In genomic region chr10:110876788-110877187, GRCh38 we compare ENCODE assay signal across 18 cellular contexts. TPM values are rescaled to one million over a fixed set of nuclear protein-coding genes. Genes with fewer than 3 reads are reported as not detected.
DNase-seq lines count a peak whose midpoint lies in the region; ATAC-seq, FAIRE-seq and TF ChIP-seq lines count a peak whose summit lies in the region.
"Had no signal": no experiment of that assay in that cellular context is flagged by ENCODE, and none has a peak within 500 bp of the region (broad histone marks: within the 10 kb centered on the region; RNA-seq: fewer than 3 reads in every experiment).

No MANE protein-coding gene starts in this region.

- no peaks in the 10 kb centered on the region for H3K9me3 Mint-ChIP-seq in activated naive CD8-positive, alpha-beta T cell treated with anti-CD3 and anti-CD28 coated beads for 36 hours

- TF ChIP-seq POLR2A in HepG2 (IDR thresholded peaks at IDR 0.05; ENCODE audit: insufficient read depth in 1 of 2, low read depth in 2 of 2, low read length in 2 of 2): no peak
- TF ChIP-seq POLR2A in right lobe of liver (IDR thresholded peaks at IDR 0.05): no peak

- H3K4me3 ChIP-seq in HepG2 (replicated peaks in 1 of 3; ENCODE audit: insufficient read depth in 1 of 3, low read depth in 2 of 3, low read length in 3 of 3): no peak overlapping the region
- no peak overlapping the region for H3K4me3 ChIP-seq in right lobe of liver
- H3K4me3 ChIP-seq in kidney (ENCODE audit: low read length in 2 of 2): no peak overlapping the region
- H3K4me3 ChIP-seq in osteoblast (ENCODE audit: insufficient read depth, low read length): no peak overlapping the region
- H3K4me3 ChIP-seq: A549, PC-9 had no signal

- DNase-seq in HepG2 (ENCODE audit: low spot score) (no peak), right lobe of liver (no peak), kidney (no peak), hepatic stellate cell (ENCODE audit: low spot score) (no peak), NCI-H2081 treated with DMSO at 0.1 percent for 48 hours (lab: John Stamatoyannopoulos, UW) (no peak), osteoblast (ENCODE audit: insufficient read length, low spot score, missing footprints) (no peak)
- no peak for DNase-seq in activated naive CD8-positive, alpha-beta T cell treated with anti-CD3 and anti-CD28 coated beads for 36 hours
- DNase-seq: C1 segment of cervical spinal cord, DMS79 treated with DMSO at 0.1 percent for 48 hours, HCEC 1CT, NCI-H1436, NCI-H2029, NCI-H510A treated with DMSO at 0.1 percent for 48 hours, PC-9 had no signal

- H3K4me1 Mint-ChIP-seq in activated naive CD8-positive, alpha-beta T cell treated with anti-CD3 and anti-CD28 coated beads for 36 hours: peaks cover 58% of the 10 kb centered on the region

- H3K27me3 ChIP-seq in HepG2 (ENCODE audit: control insufficient read depth in 1 of 2, insufficient read depth in 2 of 2, low read length in 2 of 2) (no peaks in the 10 kb centered on the region), right lobe of liver (no peaks in the 10 kb centered on the region), osteoblast (ENCODE audit: insufficient read depth, low read length) (no peaks in the 10 kb centered on the region)

- no peaks in the 10 kb centered on the region for H3K27me3 Mint-ChIP-seq in activated naive CD8-positive, alpha-beta T cell treated with anti-CD3 and anti-CD28 coated beads for 36 hours

- no peak for TF ChIP-seq RAD21 in HepG2 (CRISPR knock-in tag; IDR thresholded peaks at IDR 0.05)

- TF ChIP-seq EP300 in HepG2 (IDR thresholded peaks at IDR 0.05; ENCODE audit: low read depth in 2 of 2, low read length in 2 of 2): no peak; a peak in 1 of 4 replicates
- no peak for TF ChIP-seq EP300 in HepG2 (CRISPR knock-in tag; IDR thresholded peaks at IDR 0.05; ENCODE audit: borderline replicate concordance)

- H3K4me3 Mint-ChIP-seq in activated naive CD8-positive, alpha-beta T cell treated with anti-CD3 and anti-CD28 coated beads for 36 hours: no peak overlapping the region

- H3K4me2 ChIP-seq in HepG2 (ENCODE audit: low read depth, low read length): no peak overlapping the region
- H3K4me2 ChIP-seq in osteoblast (ENCODE audit: insufficient read depth, low read length): no peak overlapping the region
- H3K4me2 ChIP-seq: A549, PC-9 had no signal

- H2AFZ ChIP-seq in HepG2 (ENCODE audit: low read length) (no peak overlapping the region), osteoblast (ENCODE audit: low read length) (no peak overlapping the region)
- H2AFZ ChIP-seq: PC-9 had no signal

- 94% methylated on average over 1 of the region's 1 CpG for WGBS in HepG2 (ENCODE audit: low lambda C conversion rate)
- WGBS in right lobe of liver (ENCODE audit: insufficient coverage, low coverage, low lambda C conversion rate, missing lambda C conversion rate): 100% methylated on average over 1 of the region's 1 CpG

- peak overlapping the region; percentile 65 for H3K27ac Mint-ChIP-seq in activated naive CD8-positive, alpha-beta T cell treated with anti-CD3 and anti-CD28 coated beads for 36 hours

- H3K79me2 ChIP-seq in HepG2 (ENCODE audit: insufficient read depth, low read length): peaks cover 30% of the 10 kb centered on the region
- H3K79me2 ChIP-seq in osteoblast (ENCODE audit: insufficient read depth, low read length): peaks cover 81% of the 10 kb centered on the region

- H3K9me3 ChIP-seq in HepG2 (ENCODE audit: low read length): no peaks in the 10 kb centered on the region
- no peaks in the 10 kb centered on the region for H3K9me3 ChIP-seq in right lobe of liver
- no peaks in the 10 kb centered on the region for H3K9me3 ChIP-seq in kidney (ENCODE audit: control insufficient read depth in 1 of 2, low read length in 2 of 2)
- H3K9me3 ChIP-seq in osteoblast (ENCODE audit: low read depth, low read length): no peaks in the 10 kb centered on the region
- H3K9me3 ChIP-seq: A549 had no signal

- FAIRE-seq in HepG2 (lab: Jason Lieb, UNC) (no peak), kidney (lab: Jason Lieb, UNC) (peak; percentile 66)
- FAIRE-seq: A549, HTR-8/SVneo had no signal

- no TSS peak for BruUV-seq in HepG2 (replicated peaks; lab: Mats Ljungman, UMichigan)

- H3K36me3 ChIP-seq in HepG2 (replicated peaks in 1 of 2; ENCODE audit: control insufficient read depth in 1 of 2, insufficient read depth in 2 of 2, low read length in 2 of 2) (peaks cover 2 to 27% of the 10 kb centered on the region in 2 experiments), right lobe of liver (peaks cover 0 to 13% (median 6%) of the 10 kb centered on the region in 4 donors), kidney (ENCODE audit: control insufficient read depth in 1 of 2, insufficient read depth in 2 of 2, low read length in 2 of 2) (peaks cover 2 to 8% of the 10 kb centered on the region in 2 donors), osteoblast (ENCODE audit: insufficient read depth, low read length) (peaks cover 12% of the 10 kb centered on the region)

- H3K9ac ChIP-seq in HepG2 (ENCODE audit: insufficient read depth, low read depth, low read length): no peak overlapping the region
- no peak overlapping the region for H3K9ac ChIP-seq in kidney (ENCODE audit: low read length in 2 of 2)

- TF ChIP-seq CTCF in HepG2 (CRISPR knock-in tag; IDR thresholded peaks at IDR 0.05) (no peak), right lobe of liver (IDR thresholded peaks at IDR 0.05) (no peak), kidney (IDR thresholded peaks at IDR 0.05; ENCODE audit: borderline replicate concordance, extremely low read depth, insufficient read depth) (no peak), osteoblast (IDR thresholded peaks at IDR 0.05; ENCODE audit: extremely low read depth, low read depth, low read length) (no peak)

- H3K27ac ChIP-seq in HepG2 (ENCODE audit: extremely low read length, insufficient read depth, low read length) (no peak overlapping the region), right lobe of liver (no peak overlapping the region), kidney (ENCODE audit: low read depth in 2 of 2, low read length in 2 of 2) (no peak overlapping the region), osteoblast (ENCODE audit: low read depth, low read length) (no peak overlapping the region)
- H3K27ac ChIP-seq: A549, HL-60, PC-9 had no signal

- POLR2A ChIA-PET in HepG2 (lab: Yijun Ruan, JAX): interaction anchor here (1.0 to 1.8 kb wide), 4 partner anchors 9 to 42 kb away, joined by 3 to 9 read pairs (median 5); partner anchors contain the start of genes BBIP1 and SHOC2

- in situ Hi-C loops in HepG2 (cut with HindIII; ENCODE audit: extremely low pct_ligation_motif_present, low pct_unique_long_range_greater_than_20kb): loop anchor here (25.0 kb wide), 1 partner anchor 264 kb away; no protein-coding TSS in a partner anchor

- ATAC-seq in HepG2: no peak
- ATAC-seq in right lobe of liver: no peak
- no peak for ATAC-seq in SK-N-SH treated with all-trans-retinoic acid at 6 μM for 48 hours
- ATAC-seq: A549 had no signal

- intact Hi-C loops in HepG2 (cut with micrococcal nuclease; ENCODE audit: unreplicated experiment) (no loop called here), right lobe of liver (cut with DNase I) (no loop called here), kidney (cut with DNase I) (no loop called here)

- H3K36me3 Mint-ChIP-seq in activated naive CD8-positive, alpha-beta T cell treated with anti-CD3 and anti-CD28 coated beads for 36 hours: peaks cover 31% of the 10 kb centered on the region

- CTCF ChIA-PET in HepG2 (lab: Yijun Ruan, JAX; ENCODE audit: low intra/inter-chr PET ratio, low total read pairs): no interaction called here

- H3K4me1 ChIP-seq in HepG2 (ENCODE audit: insufficient read depth, low read length) (peaks cover 28% of the 10 kb centered on the region), right lobe of liver (peaks cover 0 to 16% (median 2%) of the 10 kb centered on the region in 4 donors), kidney (ENCODE audit: control insufficient read depth in 1 of 2, insufficient read depth in 1 of 2, low read depth in 1 of 2, low read length in 2 of 2) (no peaks in the 10 kb centered on the region), osteoblast (ENCODE audit: insufficient read depth, low read length) (peaks cover 26% of the 10 kb centered on the region)

- H4K20me1 ChIP-seq in HepG2 (ENCODE audit: insufficient read depth, low read length): peaks cover 6% of the 10 kb centered on the region; the same call in 1 of the 2 replicates
- H4K20me1 ChIP-seq in osteoblast (ENCODE audit: insufficient read depth, low read length): no peaks in the 10 kb centered on the region

RNA-seq across cellular contexts. Expression of gene PDCD4, which starts 5.1 kb away (rescaled TPM):
- total RNA-seq in HepG2 (2016; rRNA removed; fragmentation: Illumina TruSeq; extraction: Trizol): 56.2 and 92.8 TPM in 2 replicates
- total RNA-seq in HepG2 (2016; cell fraction: cytosol; rRNA removed; fragmentation: Illumina TruSeq; extraction: Trizol; ENCODE audit: low read depth): 16.2 and 22.3 TPM in 2 replicates
- 63.2 and 84.9 TPM in 2 replicates for total RNA-seq in HepG2 (2016; cell fraction: insoluble cytoplasmic fraction; rRNA removed; fragmentation: Illumina TruSeq; extraction: Trizol)
- total RNA-seq in HepG2 (2016; cell fraction: membrane; rRNA removed; fragmentation: Illumina TruSeq; extraction: Trizol): 12.3 and 13.7 TPM in 2 replicates
- 30.6 and 42.1 TPM in 2 replicates for total RNA-seq in HepG2 (2016; cell fraction: nucleus; rRNA removed; fragmentation: Illumina TruSeq; extraction: Trizol)
- 22.4 and 22.8 TPM in 2 replicates for polyA plus RNA-seq in HepG2 (2011; rRNA removed)
- 7.6 and 12.9 TPM in 2 replicates for polyA plus RNA-seq in HepG2 (2011; cell fraction: cytosol; rRNA removed)
- 8.4 and 13.8 TPM in 2 replicates for polyA plus RNA-seq in HepG2 (2011; cell fraction: nucleus; rRNA removed)
- polyA plus RNA-seq in HepG2 (2012): 50.1 and 77.6 TPM in 2 replicates
- polyA plus RNA-seq in HepG2 (2016; cell fraction: cytosol; fragmentation: Illumina TruSeq; extraction: Trizol; ENCODE audit: low read depth): 2.7 and 4.0 TPM in 2 replicates
- polyA plus RNA-seq in HepG2 (2016; cell fraction: insoluble cytoplasmic fraction; fragmentation: Illumina TruSeq; extraction: Trizol; ENCODE audit: low read depth): 112 and 113 TPM in 2 replicates
- polyA plus RNA-seq in HepG2 (2016; cell fraction: membrane; fragmentation: Illumina TruSeq; extraction: Trizol; ENCODE audit: low read depth): 9.3 and 9.7 TPM in 2 replicates
- polyA plus RNA-seq in HepG2 (2016; cell fraction: nucleus; fragmentation: Illumina TruSeq; extraction: Trizol; ENCODE audit: insufficient read depth, low read depth): 58.0 and 60.5 TPM in 2 replicates
- 3.8 and 12.7 TPM in 2 replicates for polyA minus RNA-seq in HepG2 (2011; rRNA and poly(A)+ RNA removed; ENCODE audit: low replicate concordance)
- polyA minus RNA-seq in HepG2 (2011; cell fraction: cytosol; rRNA and poly(A)+ RNA removed): 19.9 and 36.2 TPM in 2 replicates
- polyA minus RNA-seq in HepG2 (2011; cell fraction: nucleus; rRNA and poly(A)+ RNA removed): 50.6 and 51.0 TPM in 2 replicates
- total RNA-seq in right lobe of liver: 100 to 1,000 TPM in 1 of 6 experiments, 10 to 100 TPM in 5; 10.8 to 105 (median 32.5) TPM
- 100 to 1,000 TPM; 125 TPM for total RNA-seq in activated naive CD8-positive, alpha-beta T cell treated with anti-CD3 and anti-CD28 coated beads for 36 hours
- 75.9 TPM for total RNA-seq in kidney
- 57.7 TPM for polyA plus RNA-seq in kidney (ENCODE audit: insufficient read depth, low read depth, low replicate concordance)
- total RNA-seq in osteoblast: 63.1 and 73.8 TPM in 2 replicates

RNA-seq across cellular contexts. Expression of gene BBIP1, which starts 42.2 kb away (rescaled TPM):
- total RNA-seq in HepG2 (2016; rRNA removed; fragmentation: Illumina TruSeq; extraction: Trizol) (24.1 and 28.9 TPM in 2 replicates), right lobe of liver (10 to 100 TPM in 5 of 6 experiments, 1 to 10 TPM in 1; 9.4 to 15.7 (median 11.5) TPM), kidney (34.8 TPM), osteoblast (31.2 and 32.2 TPM in 2 replicates)
- total RNA-seq in HepG2 (2016; cell fraction: cytosol; rRNA removed; fragmentation: Illumina TruSeq; extraction: Trizol; ENCODE audit: low read depth): 17.3 and 20.0 TPM in 2 replicates
- total RNA-seq in HepG2 (2016; cell fraction: insoluble cytoplasmic fraction; rRNA removed; fragmentation: Illumina TruSeq; extraction: Trizol): 19.7 and 29.5 TPM in 2 replicates
- 32.7 and 33.9 TPM in 2 replicates for total RNA-seq in HepG2 (2016; cell fraction: membrane; rRNA removed; fragmentation: Illumina TruSeq; extraction: Trizol)
- total RNA-seq in HepG2 (2016; cell fraction: nucleus; rRNA removed; fragmentation: Illumina TruSeq; extraction: Trizol): 16.5 and 17.2 TPM in 2 replicates
- polyA plus RNA-seq in HepG2 (2011; rRNA removed) (12.2 and 18.3 TPM in 2 replicates), kidney (ENCODE audit: insufficient read depth, low read depth, low replicate concordance) (36.1 TPM)
- 5.5 and 7.5 TPM in 2 replicates for polyA plus RNA-seq in HepG2 (2011; cell fraction: cytosol; rRNA removed)
- polyA plus RNA-seq in HepG2 (2011; cell fraction: nucleus; rRNA removed): 12.1 and 13.9 TPM in 2 replicates
- polyA plus RNA-seq in HepG2 (2012): 19.6 and 27.5 TPM in 2 replicates
- polyA plus RNA-seq in HepG2 (2016; cell fraction: cytosol; fragmentation: Illumina TruSeq; extraction: Trizol; ENCODE audit: low read depth): 21.3 and 22.3 TPM in 2 replicates
- polyA plus RNA-seq in HepG2 (2016; cell fraction: insoluble cytoplasmic fraction; fragmentation: Illumina TruSeq; extraction: Trizol; ENCODE audit: low read depth): 30.5 and 34.8 TPM in 2 replicates
- 27.9 and 29.7 TPM in 2 replicates for polyA plus RNA-seq in HepG2 (2016; cell fraction: membrane; fragmentation: Illumina TruSeq; extraction: Trizol; ENCODE audit: low read depth)
- polyA plus RNA-seq in HepG2 (2016; cell fraction: nucleus; fragmentation: Illumina TruSeq; extraction: Trizol; ENCODE audit: insufficient read depth, low read depth): 21.6 and 32.5 TPM in 2 replicates
- 3.9 and 7.4 TPM in 2 replicates for polyA minus RNA-seq in HepG2 (2011; rRNA and poly(A)+ RNA removed; ENCODE audit: low replicate concordance)
- polyA minus RNA-seq in HepG2 (2011; cell fraction: cytosol; rRNA and poly(A)+ RNA removed): 6.7 and 7.0 TPM in 2 replicates
- 30.1 and 40.0 TPM in 2 replicates for polyA minus RNA-seq in HepG2 (2011; cell fraction: nucleus; rRNA and poly(A)+ RNA removed)
- total RNA-seq in activated naive CD8-positive, alpha-beta T cell treated with anti-CD3 and anti-CD28 coated beads for 36 hours: 10 to 100 TPM; 35.6 to 37.1 TPM

RNA-seq across cellular contexts. Expression of gene SHOC2, which starts 42.6 kb away (rescaled TPM):
- total RNA-seq in HepG2 (2016; rRNA removed; fragmentation: Illumina TruSeq; extraction: Trizol): 25.5 and 44.4 TPM in 2 replicates
- total RNA-seq in HepG2 (2016; cell fraction: cytosol; rRNA removed; fragmentation: Illumina TruSeq; extraction: Trizol; ENCODE audit: low read depth): 33.4 and 34.4 TPM in 2 replicates
- 24.6 and 39.6 TPM in 2 replicates for total RNA-seq in HepG2 (2016; cell fraction: insoluble cytoplasmic fraction; rRNA removed; fragmentation: Illumina TruSeq; extraction: Trizol)
- total RNA-seq in HepG2 (2016; cell fraction: membrane; rRNA removed; fragmentation: Illumina TruSeq; extraction: Trizol): 39.5 and 52.4 TPM in 2 replicates
- 23.1 and 27.2 TPM in 2 replicates for total RNA-seq in HepG2 (2016; cell fraction: nucleus; rRNA removed; fragmentation: Illumina TruSeq; extraction: Trizol)
- 8.0 and 8.6 TPM in 2 replicates for polyA plus RNA-seq in HepG2 (2011; rRNA removed)
- polyA plus RNA-seq in HepG2 (2011; cell fraction: cytosol; rRNA removed): 3.7 and 6.8 TPM in 2 replicates
- 2.9 and 3.6 TPM in 2 replicates for polyA plus RNA-seq in HepG2 (2011; cell fraction: nucleus; rRNA removed)
- 11.5 and 12.7 TPM in 2 replicates for polyA plus RNA-seq in HepG2 (2012)
- 2.5 and 2.6 TPM in 2 replicates for polyA plus RNA-seq in HepG2 (2016; cell fraction: cytosol; fragmentation: Illumina TruSeq; extraction: Trizol; ENCODE audit: low read depth)
- polyA plus RNA-seq in HepG2 (2016; cell fraction: insoluble cytoplasmic fraction; fragmentation: Illumina TruSeq; extraction: Trizol; ENCODE audit: low read depth): 27.0 and 31.6 TPM in 2 replicates
- 10.5 and 11.0 TPM in 2 replicates for polyA plus RNA-seq in HepG2 (2016; cell fraction: membrane; fragmentation: Illumina TruSeq; extraction: Trizol; ENCODE audit: low read depth)
- polyA plus RNA-seq in HepG2 (2016; cell fraction: nucleus; fragmentation: Illumina TruSeq; extraction: Trizol; ENCODE audit: insufficient read depth, low read depth): 13.1 and 13.4 TPM in 2 replicates
- 8.5 and 16.0 TPM in 2 replicates for polyA minus RNA-seq in HepG2 (2011; rRNA and poly(A)+ RNA removed; ENCODE audit: low replicate concordance)
- polyA minus RNA-seq in HepG2 (2011; cell fraction: cytosol; rRNA and poly(A)+ RNA removed): 17.3 and 24.5 TPM in 2 replicates
- polyA minus RNA-seq in HepG2 (2011; cell fraction: nucleus; rRNA and poly(A)+ RNA removed): 56.1 and 58.2 TPM in 2 replicates
- 10 to 100 TPM; 16.0 to 28.6 (median 22.2) TPM for total RNA-seq in right lobe of liver
- total RNA-seq in activated naive CD8-positive, alpha-beta T cell treated with anti-CD3 and anti-CD28 coated beads for 36 hours: 10 to 100 TPM; 45.1 to 46.1 TPM
- 66.8 TPM for total RNA-seq in kidney
- 18.0 TPM for polyA plus RNA-seq in kidney (ENCODE audit: insufficient read depth, low read depth, low replicate concordance)
- total RNA-seq in osteoblast: 69.0 and 73.8 TPM in 2 replicates
